8 cellular contexts compared by ENCODE assay signal in the genomic region with DNA sequence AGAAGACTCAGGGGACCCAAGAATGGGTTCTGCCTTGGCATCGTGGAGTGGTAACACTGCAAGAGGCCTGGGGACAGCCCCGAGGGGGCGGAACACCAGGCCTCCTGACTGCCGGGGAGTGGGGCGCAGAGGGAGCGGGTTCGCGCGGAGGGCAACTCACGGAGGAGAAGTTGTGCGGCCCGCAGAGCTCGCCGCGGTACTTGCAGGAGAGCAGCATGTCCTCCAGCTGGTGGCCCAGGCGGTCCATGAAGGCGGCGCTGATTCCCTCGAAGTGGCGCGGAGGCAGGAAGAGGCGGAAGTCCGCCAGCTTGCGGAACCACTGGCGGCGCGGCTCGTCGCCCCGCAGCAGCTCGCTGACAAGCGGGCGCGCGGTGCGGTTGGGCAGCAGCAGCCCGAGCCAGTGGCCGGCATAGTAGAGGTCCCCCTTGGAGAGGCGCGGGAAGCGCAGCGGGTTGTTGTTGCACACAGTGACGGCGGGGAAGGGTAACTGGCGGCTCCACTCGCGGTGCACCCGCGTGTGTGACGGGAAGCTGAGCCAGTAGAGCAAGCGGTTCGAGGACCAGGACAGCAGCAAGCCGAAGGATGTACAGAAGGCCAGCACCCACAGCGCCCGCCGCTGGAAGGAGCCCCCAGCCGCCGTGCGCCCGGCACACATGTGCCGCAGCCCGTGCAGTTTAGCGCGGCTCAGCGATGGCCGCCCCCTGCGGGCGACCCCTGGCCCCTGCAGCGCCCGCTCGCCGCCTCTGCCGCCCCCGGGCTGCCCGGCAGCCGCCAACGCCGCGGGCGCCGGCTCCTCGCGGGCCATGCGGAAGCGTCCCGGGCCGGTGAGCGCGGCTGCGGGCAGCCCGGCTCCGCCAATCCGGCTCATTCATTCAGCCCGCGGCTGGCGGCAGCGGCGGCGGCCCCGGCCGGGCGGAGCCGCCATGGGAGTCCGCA. TPM values are rescaled to one million over a fixed set of nuclear protein-coding genes. Genes with fewer than 3 reads are reported as not detected.
A peak's percentile ranks its signal among the peaks of the same experiment; 100 is the strongest.
DNase-seq lines count a peak whose midpoint lies in the region; ATAC-seq and TF ChIP-seq lines count a peak whose summit lies in the region.

No MANE protein-coding gene starts in this region.

- H3K79me1 ChIP-seq in mesenchymal stem cell (replicated peaks; ENCODE audit: low read length, poor library complexity, severe bottlenecking) = no peaks in the 10 kb centered on the region

- H3K9me3 ChIP-seq in mesenchymal stem cell (ENCODE audit: control insufficient read depth, low read length) (no peaks in the 10 kb centered on the region), osteoblast (ENCODE audit: low read depth, low read length) (no peaks in the 10 kb centered on the region)

- WGBS in mesenchymal stem cell = 1% methylated on average over 73 of the region's 104 CpGs

- H4K20me1 ChIP-seq in osteoblast (ENCODE audit: insufficient read depth, low read length) = no peaks in the 10 kb centered on the region

- H2AK5ac ChIP-seq in mesenchymal stem cell (ENCODE audit: low read length, severe bottlenecking) = no peak overlapping the region

- peak overlapping the region; percentile 18 to 52 for H3K4ac ChIP-seq in mesenchymal stem cell (ENCODE audit: low read depth in 1 of 2, low read length in 2 of 2)

- H4K8ac ChIP-seq in mesenchymal stem cell (ENCODE audit: low read length) = peak overlapping the region; percentile 66

- no peak overlapping the region for H2BK5ac ChIP-seq in mesenchymal stem cell (ENCODE audit: low read depth, low read length, poor library complexity, severe bottlenecking)

- H3K23ac ChIP-seq in mesenchymal stem cell (ENCODE audit: low read length in 2 of 2) = peak overlapping the region in 1 of 2 experiments; percentile 46

- peak overlapping the region; percentile 90 for H2BK15ac ChIP-seq in mesenchymal stem cell (ENCODE audit: low read depth, poor library complexity, severe bottlenecking)

- TF ChIP-seq CTCF in choroid plexus epithelial cell (conservative IDR thresholded peaks at IDR 0.05; ENCODE audit: low read depth, low read length) = no peak
- TF ChIP-seq CTCF in osteoblast (IDR thresholded peaks at IDR 0.05; ENCODE audit: extremely low read depth, low read depth, low read length) = no peak

- H3K4me1 ChIP-seq in mesenchymal stem cell (ENCODE audit: control insufficient read depth, insufficient read depth, low read depth, low read length) (peaks cover 16% of the 10 kb centered on the region), osteoblast (ENCODE audit: insufficient read depth, low read length) (no peaks in the 10 kb centered on the region)

- no peak overlapping the region for H3K27ac ChIP-seq in mesenchymal stem cell (ENCODE audit: low read length, poor library complexity, severe bottlenecking)
- no peak overlapping the region for H3K27ac ChIP-seq in osteoblast (ENCODE audit: low read depth, low read length)

- no peak overlapping the region for H3K9ac ChIP-seq in mesenchymal stem cell (ENCODE audit: low read length)

- H3K18ac ChIP-seq in mesenchymal stem cell (ENCODE audit: low read depth in 1 of 2, low read length in 2 of 2) = peak overlapping the region in 1 of 2 experiments; percentile 59

- H3K36me3 ChIP-seq in mesenchymal stem cell (ENCODE audit: control insufficient read depth in 1 of 2, insufficient read depth in 2 of 2, low read depth in 1 of 2, low read length in 2 of 2) (no peaks in the 10 kb centered on the region), osteoblast (ENCODE audit: insufficient read depth, low read length) (no peaks in the 10 kb centered on the region)

- ATAC-seq in GM21737 (IDR thresholded peaks at IDR 0.05; ENCODE audit: unreplicated experiment) (no peak), GM18873 (IDR thresholded peaks at IDR 0.05; ENCODE audit: low FRiP score, unreplicated experiment) (no peak)

- no peaks in the 10 kb centered on the region for H3K79me2 ChIP-seq in osteoblast (ENCODE audit: insufficient read depth, low read length)

- H3K14ac ChIP-seq in mesenchymal stem cell (ENCODE audit: low read length in 2 of 2) = peak overlapping the region in 1 of 2 experiments; percentile 61

- DNase-seq in Ammon's horn (ENCODE audit: low spot score) (peak; percentile 16), KBM-7 (peak; percentile 43), choroid plexus epithelial cell (ENCODE audit: low read depth) (peak; percentile 20), mesenchymal stem cell (peak; percentile 63), osteoblast (ENCODE audit: insufficient read length, low spot score, missing footprints) (no peak), SKM-1 (lab: John Stamatoyannopoulos, UW; ENCODE audit: unreplicated experiment) (no peak)

- peak overlapping the region; percentile 21 for H2BK120ac ChIP-seq in mesenchymal stem cell (ENCODE audit: low read depth, low read length)

- peak overlapping the region; percentile 92 for H3K4me2 ChIP-seq in mesenchymal stem cell (ENCODE audit: low read length, poor library complexity, severe bottlenecking)
- H3K4me2 ChIP-seq in osteoblast (ENCODE audit: insufficient read depth, low read length) = no peak overlapping the region

- in situ Hi-C loops in KBM-7 (cut with MboI; ENCODE audit: low pct_unique_long_range_greater_than_20kb, low sequenced_read_pairs) = no loop called here

- H4K91ac ChIP-seq in mesenchymal stem cell (ENCODE audit: low read length) = peak overlapping the region; percentile 25

- H3K4me3 ChIP-seq in choroid plexus epithelial cell (ENCODE audit: low read depth, low read length) = peak overlapping the region; percentile 22
- peak overlapping the region; percentile 45 to 65 for H3K4me3 ChIP-seq in mesenchymal stem cell (ENCODE audit: insufficient read depth in 1 of 2, low read depth in 1 of 2, low read length in 2 of 2)
- no peak overlapping the region for H3K4me3 ChIP-seq in osteoblast (ENCODE audit: insufficient read depth, low read length)

- H3K27me3 ChIP-seq in mesenchymal stem cell (ENCODE audit: control insufficient read depth in 1 of 2, insufficient read depth in 1 of 2, low read length in 2 of 2) (peaks cover 36 to 90% of the 10 kb centered on the region in 2 experiments), osteoblast (ENCODE audit: insufficient read depth, low read length) (peaks cover 7% of the 10 kb centered on the region)

- H2BK12ac ChIP-seq in mesenchymal stem cell (ENCODE audit: low read length in 2 of 2) = peak overlapping the region in 1 of 2 experiments; percentile 15

- H2AFZ ChIP-seq in mesenchymal stem cell (ENCODE audit: low read depth, low read length) (peak overlapping the region; percentile 48), osteoblast (ENCODE audit: low read length) (no peak overlapping the region)

RNA-seq across cellular contexts. Expression of gene ASIC2, which starts 1.6 kb away (rescaled TPM):
- 0.73 TPM for polyA plus RNA-seq in mesenchymal stem cell (2013, experiment 1 of 2)
- 0.62 TPM for polyA plus RNA-seq in mesenchymal stem cell (2013, experiment 2 of 2)
- total RNA-seq in osteoblast = not detected in 2 replicates

Comparison
In these comparisons a context has a peak if more than half of its experiments do, and no peak if none do; other contexts are left out.
1. DNase-seq: peak in Ammon's horn (single experiment), KBM-7 (single experiment), choroid plexus epithelial cell (single experiment) and mesenchymal stem cell (single experiment); none in osteoblast (single experiment) and SKM-1 (single experiment).